In genomic region chr4:77078401-77078800, GRCh38 we compare ENCODE assay signal across 18 cellular contexts.
"Had no signal": no experiment of that assay in that cellular context is flagged by ENCODE, and none has a peak within 500 bp of the region (broad histone marks: within the 10 kb centered on the region; RNA-seq: fewer than 3 reads in every experiment).

No MANE protein-coding gene starts in this region.

- H3K27ac ChIP-seq: esophagus muscularis mucosa, gastrocnemius medialis, sigmoid colon, suprapubic skin, thyroid gland had no signal

- H3K9me3 Mint-ChIP-seq: dendritic cell treated with granulocyte-macrophage colony-stimulating factor and Interleukin-4, amounts not matched to agents 40 ng/mL and 50 ng/mL, for 4 days; effector memory CD8-positive, alpha-beta T cell; type B pancreatic cell had no signal

- H3K27ac Mint-ChIP-seq: dendritic cell treated with granulocyte-macrophage colony-stimulating factor and Interleukin-4, amounts not matched to agents 40 ng/mL and 50 ng/mL, for 4 days; effector memory CD8-positive, alpha-beta T cell; nephron progenitor cell had no signal

- H3K9me3 ChIP-seq: esophagus muscularis mucosa, gastrocnemius medialis, sigmoid colon, suprapubic skin, thyroid gland had no signal

- DNase-seq: effector memory CD8-positive, alpha-beta T cell; gastrocnemius medialis; islet precursor cell; mammary epithelial cell; naive thymus-derived CD4-positive, alpha-beta T cell; nephron progenitor cell; posterior cingulate gyrus; sigmoid colon; stimulated activated CD4-positive, alpha-beta T cell treated with anti-CD3 and anti-CD28 coated beads, Interleukin-12 subunit alpha, Interleukin-12 subunit beta, amount 100 ng/mL, for 4 hours; stimulated activated naive CD4-positive, alpha-beta T cell; thyroid gland had no signal

- H3K27me3 Mint-ChIP-seq: dendritic cell treated with granulocyte-macrophage colony-stimulating factor and Interleukin-4, amounts not matched to agents 40 ng/mL and 50 ng/mL, for 4 days; effector memory CD8-positive, alpha-beta T cell had no signal

- H3K36me3 ChIP-seq: esophagus muscularis mucosa, gastrocnemius medialis, sigmoid colon, suprapubic skin, thyroid gland had no signal

- FAIRE-seq: urothelium cell line had no signal

- H3K27me3 ChIP-seq: esophagus muscularis mucosa, gastrocnemius medialis, sigmoid colon, suprapubic skin, thyroid gland had no signal

- H3K36me3 Mint-ChIP-seq: type B pancreatic cell had no signal

- ATAC-seq: effector memory CD8-positive, alpha-beta T cell; gastrocnemius medialis; left lobe of liver; naive thymus-derived CD4-positive, alpha-beta T cell had no signal

- H3K4me3 ChIP-seq: esophagus muscularis mucosa, gastrocnemius medialis, sigmoid colon, skin epidermis, suprapubic skin, thyroid gland had no signal

- H3K4me3 Mint-ChIP-seq: dendritic cell treated with granulocyte-macrophage colony-stimulating factor and Interleukin-4, amounts not matched to agents 40 ng/mL and 50 ng/mL, for 4 days; effector memory CD8-positive, alpha-beta T cell; nephron progenitor cell had no signal
